Comparison of ENCODE assay signal across 12 cellular contexts in genomic region chr19:48616041-48616436, GRCh38. TPM values are rescaled to one million over a fixed set of nuclear protein-coding genes. Genes with fewer than 3 reads are reported as not detected.
A peak's percentile ranks its signal among the peaks of the same experiment; 100 is the strongest.
DNase-seq lines count a peak whose midpoint lies in the region; ATAC-seq, FAIRE-seq and TF ChIP-seq lines count a peak whose summit lies in the region.
"Had no signal": no experiment of that assay in that cellular context is flagged by ENCODE, and none has a peak within 500 bp of the region (broad histone marks: within the 10 kb centered on the region; RNA-seq: fewer than 3 reads in every experiment).

No MANE protein-coding gene starts in this region.

- H3K4me2 ChIP-seq in astrocyte (ENCODE audit: low read length): peak overlapping the region; percentile 93

- peaks cover 33% of the 10 kb centered on the region for H3K36me3 ChIP-seq in HUES48 (ENCODE audit: control insufficient read depth, insufficient read depth, low read length)
- peaks cover 21% of the 10 kb centered on the region for H3K36me3 ChIP-seq in astrocyte (ENCODE audit: insufficient read depth, low read length)
- H3K36me3 ChIP-seq in heart right ventricle: peaks cover 0 to 34% (median 22%) of the 10 kb centered on the region in 9 donors
- H3K36me3 ChIP-seq: uterus had no signal

- H3K27ac ChIP-seq in C4-2B: peak overlapping the region; percentile 8; the same call in 1 of the 2 replicates
- peak overlapping the region; percentile 96 for H3K27ac ChIP-seq in HUES48 (ENCODE audit: low read depth, low read length)
- no peak overlapping the region for H3K27ac ChIP-seq in astrocyte (ENCODE audit: low read depth, low read length)
- no peak overlapping the region for H3K27ac ChIP-seq in heart right ventricle
- H3K27ac ChIP-seq: uterus had no signal

- peaks cover 29% of the 10 kb centered on the region for H3K4me1 Mint-ChIP-seq in astrocyte (ENCODE audit: low read depth, unreplicated experiment)
- peaks cover 37 to 43% (median 42%) of the 10 kb centered on the region in 3 donors for H3K4me1 Mint-ChIP-seq in naive B cell

- DNase-seq in astrocyte (ENCODE audit: low read depth) (no peak), naive B cell (no peak), NCI-H1048 (lab: John Stamatoyannopoulos, UW) (no peak), heart right ventricle (no peak), middle frontal gyrus (ENCODE audit: extremely low spot score, low spot score) (no peak)
- DNase-seq: occipital lobe, Right ventricle myocardium superior, uterus had no signal

- TF ChIP-seq CTCF in C4-2B (conservative IDR thresholded peaks at IDR 0.05) (no peak), astrocyte (IDR thresholded peaks at IDR 0.05; ENCODE audit: insufficient read depth, low read depth, low read length) (no peak), heart right ventricle (IDR thresholded peaks at IDR 0.05) (no peak)

- H3K79me2 ChIP-seq in astrocyte (ENCODE audit: insufficient read depth, low read length): peaks cover 48% of the 10 kb centered on the region

- no peak overlapping the region for H3K9ac ChIP-seq in HUES48 (ENCODE audit: low read depth, low read length)
- peak overlapping the region; percentile 99 for H3K9ac ChIP-seq in astrocyte (ENCODE audit: low read length)

- no peaks in the 10 kb centered on the region for H3K27me3 ChIP-seq in HUES48 (ENCODE audit: control insufficient read depth, insufficient read depth, low read length)
- no peaks in the 10 kb centered on the region for H3K27me3 ChIP-seq in astrocyte (ENCODE audit: insufficient read depth, low read length)
- no peaks in the 10 kb centered on the region for H3K27me3 ChIP-seq in heart right ventricle
- H3K27me3 ChIP-seq: uterus had no signal

- H2AFZ ChIP-seq in astrocyte (ENCODE audit: low read depth, low read length): no peak overlapping the region

- H3K27me3 Mint-ChIP-seq in astrocyte (ENCODE audit: low read depth, unreplicated experiment) (no peaks in the 10 kb centered on the region), naive B cell (no peaks in the 10 kb centered on the region)
- H3K27me3 Mint-ChIP-seq: dendritic cell treated with granulocyte-macrophage colony-stimulating factor and Interleukin-4, amounts not matched to agents 40 ng/mL and 50 ng/mL, for 4 days had no signal

- H3K4me1 ChIP-seq in HUES48 (ENCODE audit: control insufficient read depth, insufficient read depth, low read length): peaks cover 37% of the 10 kb centered on the region
- peaks cover 38% of the 10 kb centered on the region for H3K4me1 ChIP-seq in astrocyte (ENCODE audit: insufficient read depth, low read length)
- peaks cover 12 to 36% (median 27%) of the 10 kb centered on the region in 9 donors for H3K4me1 ChIP-seq in heart right ventricle

- ATAC-seq in naive B cell (ENCODE audit: low read depth in 2 of 2) (no peak), HG03025 (IDR thresholded peaks at IDR 0.05; ENCODE audit: low FRiP score, unreplicated experiment) (no peak), heart right ventricle (no peak)

- peaks cover 52% of the 10 kb centered on the region for H4K20me1 ChIP-seq in astrocyte (ENCODE audit: insufficient read depth, low read length)

- H3K36me3 Mint-ChIP-seq in astrocyte (ENCODE audit: low read depth, unreplicated experiment): peaks cover 16% of the 10 kb centered on the region
- H3K36me3 Mint-ChIP-seq in naive B cell: no peaks in the 10 kb centered on the region

- H3K4me3 Mint-ChIP-seq in astrocyte (ENCODE audit: unreplicated experiment): peak overlapping the region; percentile 99
- H3K4me3 Mint-ChIP-seq in naive B cell: peak overlapping the region in 7 of 8 donors; percentile 13 to 90 (median 47)
- H3K4me3 Mint-ChIP-seq: dendritic cell treated with granulocyte-macrophage colony-stimulating factor and Interleukin-4, amounts not matched to agents 40 ng/mL and 50 ng/mL, for 4 days had no signal

- FAIRE-seq in astrocyte (lab: Jason Lieb, UNC): no peak

- H3K27ac Mint-ChIP-seq in astrocyte (ENCODE audit: unreplicated experiment) (no peak overlapping the region), naive B cell (peak overlapping the region in 4 of 6 donors; percentile 47 to 69 (median 54))
- H3K27ac Mint-ChIP-seq: dendritic cell treated with granulocyte-macrophage colony-stimulating factor and Interleukin-4, amounts not matched to agents 40 ng/mL and 50 ng/mL, for 4 days had no signal

- WGBS in heart right ventricle, 2 donors: 85% methylated on average over 16 of the region's 16 CpGs

- intact Hi-C loops in heart right ventricle (cut with DNase I): no loop called here

- H3K4me3 ChIP-seq in HUES48 (ENCODE audit: low read depth, low read length) (no peak overlapping the region), astrocyte (ENCODE audit: insufficient read depth, low read depth, low read length) (peak overlapping the region; percentile 99), heart right ventricle (no peak overlapping the region)
- H3K4me3 ChIP-seq: uterus had no signal

- H3K9me3 ChIP-seq in HUES48 (ENCODE audit: control insufficient read depth, insufficient read depth, low read length) (no peaks in the 10 kb centered on the region), astrocyte (ENCODE audit: insufficient read depth, low read depth, low read length) (no peaks in the 10 kb centered on the region), heart right ventricle (no peaks in the 10 kb centered on the region)
- H3K9me3 ChIP-seq: uterus had no signal

- H3K9me3 Mint-ChIP-seq in astrocyte (ENCODE audit: unreplicated experiment): no peaks in the 10 kb centered on the region
- no peaks in the 10 kb centered on the region for H3K9me3 Mint-ChIP-seq in naive B cell
- H3K9me3 Mint-ChIP-seq: dendritic cell treated with granulocyte-macrophage colony-stimulating factor and Interleukin-4, amounts not matched to agents 40 ng/mL and 50 ng/mL, for 4 days had no signal

RNA-seq across cellular contexts. Expression of gene FAM83E, which starts 1.2 kb away (rescaled TPM):
- total RNA-seq in astrocyte (1.3 and 1.7 TPM in 2 replicates), heart right ventricle (not detected)
- polyA plus RNA-seq in naive B cell (ENCODE audit: low read depth in 6 of 6) (under 1 TPM in 1 of 6 donors, not detected in 5; 0.18 TPM), heart right ventricle (under 1 TPM in 1 of 2 donors, not detected in 1; 0.01 TPM)
- total RNA-seq: Right ventricle myocardium superior had no signal

RNA-seq across cellular contexts. Expression of gene RPL18, which starts 2.9 kb away (rescaled TPM):
- total RNA-seq in astrocyte: 1,046 and 1,102 TPM in 2 replicates
- polyA plus RNA-seq in naive B cell (ENCODE audit: low read depth in 6 of 6): 1,000 to 10,000 TPM; 1,850 to 2,706 (median 2,170) TPM
- total RNA-seq in heart right ventricle: 100 to 1,000 TPM; 493 to 753 (median 543) TPM
- polyA plus RNA-seq in heart right ventricle: 1,000 to 10,000 TPM; 1,418 to 2,257 TPM

RNA-seq across cellular contexts. Expression of gene SPHK2, which starts 3.3 kb away (rescaled TPM):
- total RNA-seq in astrocyte (25.4 and 29.4 TPM in 2 replicates), heart right ventricle (10 to 100 TPM in 2 of 10 donors, 1 to 10 TPM in 8; 5.7 to 13.0 (median 7.7) TPM)
- polyA plus RNA-seq in naive B cell (ENCODE audit: low read depth in 6 of 6) (10 to 100 TPM in 4 of 6 donors, 1 to 10 TPM in 2; 5.6 to 16.5 (median 10.8) TPM), heart right ventricle (10 to 100 TPM in 1 of 2 donors, 1 to 10 TPM in 1; 8.7 to 15.9 TPM)

RNA-seq across cellular contexts. Expression of gene SPACA4, which starts 9.5 kb away (rescaled TPM):
- not detected in 2 replicates for total RNA-seq in astrocyte
- not detected for polyA plus RNA-seq in naive B cell (ENCODE audit: low read depth in 6 of 6)
- total RNA-seq in heart right ventricle: not detected
- not detected for polyA plus RNA-seq in heart right ventricle
- total RNA-seq: occipital lobe, Right ventricle myocardium superior, uterus had no signal

RNA-seq across cellular contexts. Expression of gene DBP, which starts 21.1 kb away (rescaled TPM):
- total RNA-seq in astrocyte (1.2 and 1.5 TPM in 2 replicates), heart right ventricle (10 to 100 TPM in 8 of 10 donors, 1 to 10 TPM in 2; 2.4 to 30.0 (median 12.8) TPM)
- polyA plus RNA-seq in naive B cell (ENCODE audit: low read depth in 6 of 6) (10 to 100 TPM; 27.6 to 73.8 (median 46.4) TPM), heart right ventricle (10 to 100 TPM in 1 of 2 donors, 1 to 10 TPM in 1; 5.8 to 11.6 TPM)

Comparison
In these comparisons a context has a peak if more than half of its experiments do, and no peak if none do; other contexts are left out.
1. H3K27ac ChIP-seq: peak in C4-2B (single experiment) and HUES48 (single experiment); none in astrocyte (single experiment) and heart right ventricle (0 of 10).